ENCODE assay signal across 38 cellular contexts in genomic region chr1:18257775-18258174, GRCh38.
"Had no signal": no experiment of that assay in that cellular context is flagged by ENCODE, and none has a peak within 500 bp of the region (broad histone marks: within the 10 kb centered on the region; RNA-seq: fewer than 3 reads in every experiment).

No MANE protein-coding gene starts in this region.

- H3K27ac ChIP-seq: adrenal gland, ascending aorta, body of pancreas, brain microvascular endothelial cell, breast epithelium, cardiac muscle cell had no signal

- H3K4me3 ChIP-seq: adrenal gland, ascending aorta, body of pancreas, breast epithelium, cardiac muscle cell had no signal

- H3K36me3 Mint-ChIP-seq: activated naive CD4-positive, alpha-beta T cell treated with anti-CD3 and anti-CD28 coated beads, Interleukin-2, amount 10 ng/mL, durations not matched to agents 7 days and 5 days; activated naive CD4-positive, alpha-beta T cell treated with anti-CD3 and anti-CD28 coated beads, Interleukin-2, amount 50 U/mL, for 24 hours; activated naive CD4-positive, alpha-beta T cell treated with anti-CD3 and anti-CD28 coated beads, Interleukin-2, amount 50 U/mL, for 72 hours; activated naive CD8-positive, alpha-beta T cell; activated naive CD8-positive, alpha-beta T cell treated with anti-CD3 and anti-CD28 coated beads for 36 hours; activated naive CD8-positive, alpha-beta T cell treated with anti-CD3 and anti-CD28 coated beads, Interleukin-2, amount 10 ng/mL, durations not matched to agents 7 days and 5 days; brain had no signal

- H3K4me1 ChIP-seq: adrenal gland, ascending aorta, body of pancreas, breast epithelium had no signal

- H3K4me3 Mint-ChIP-seq: activated naive CD4-positive, alpha-beta T cell treated with anti-CD3 and anti-CD28 coated beads for 36 hours; activated naive CD4-positive, alpha-beta T cell treated with anti-CD3 and anti-CD28 coated beads, Interleukin-2, amount 10 ng/mL, durations not matched to agents 7 days and 5 days; activated naive CD4-positive, alpha-beta T cell treated with anti-CD3 and anti-CD28 coated beads, Interleukin-2, amount 50 U/mL, for 24 hours; activated naive CD8-positive, alpha-beta T cell; activated naive CD8-positive, alpha-beta T cell treated with anti-CD3 and anti-CD28 coated beads for 36 hours; activated naive CD8-positive, alpha-beta T cell treated with anti-CD3 and anti-CD28 coated beads, Interleukin-2, amount 10 ng/mL, durations not matched to agents 7 days and 5 days; activated naive CD8-positive, alpha-beta T cell treated with anti-CD3 and anti-CD28 coated beads, Interleukin-2, amount 50 U/mL, for 24 hours; activated T-cell treated with anti-CD3 and anti-CD28 coated beads, Interleukin-2, amount 50 U/mL, for 24 hours; activated T-cell treated with anti-CD3 and anti-CD28 coated beads, Interleukin-2, amount 50 U/mL, for 4 hours; activated T-cell treated with anti-CD3 and anti-CD28 coated beads, Interleukin-2, amount 50 U/mL, for 72 hours; activated T-helper 1 cell treated with anti-CD3 and anti-CD28 coated beads, Interleukin-12 subunit alpha, Interleukin-12 subunit beta, Interleukin-2, Interleukin-4 antibody, amounts not matched to agents 30 ng/mL and 10 ng/mL and 1 ng/mL, durations not matched to agents 14 hours and 24 hours and 36 hours; activated T-helper 17 cell treated with anti-CD3 and anti-CD28 coated beads, Interleukin-2, amount 50 U/mL, for 72 hours; brain; central memory CD8-positive, alpha-beta T cell had no signal

- H3K27me3 Mint-ChIP-seq: activated naive CD4-positive, alpha-beta T cell treated with anti-CD3 and anti-CD28 coated beads, Interleukin-2, amount 10 ng/mL, durations not matched to agents 7 days and 5 days; activated naive CD8-positive, alpha-beta T cell treated with anti-CD3 and anti-CD28 coated beads, Interleukin-2, amount 10 ng/mL, durations not matched to agents 7 days and 5 days had no signal

- H3K9me3 ChIP-seq: adrenal gland, ascending aorta, body of pancreas, breast epithelium had no signal

- H3K27ac Mint-ChIP-seq: activated naive CD4-positive, alpha-beta T cell treated with anti-CD3 and anti-CD28 coated beads for 36 hours; activated naive CD4-positive, alpha-beta T cell treated with anti-CD3 and anti-CD28 coated beads, Interleukin-2, amount 10 ng/mL, durations not matched to agents 7 days and 5 days; activated naive CD4-positive, alpha-beta T cell treated with anti-CD3 and anti-CD28 coated beads, Interleukin-2, amount 50 U/mL, for 24 hours; activated naive CD4-positive, alpha-beta T cell treated with anti-CD3 and anti-CD28 coated beads, Interleukin-2, amount 50 U/mL, for 72 hours; activated naive CD8-positive, alpha-beta T cell; activated naive CD8-positive, alpha-beta T cell treated with anti-CD3 and anti-CD28 coated beads for 36 hours; activated naive CD8-positive, alpha-beta T cell treated with anti-CD3 and anti-CD28 coated beads, Interleukin-2, amount 10 ng/mL, durations not matched to agents 7 days and 5 days; activated naive CD8-positive, alpha-beta T cell treated with anti-CD3 and anti-CD28 coated beads, Interleukin-2, amount 50 U/mL, for 24 hours; activated T-cell treated with anti-CD3 and anti-CD28 coated beads, Interleukin-2, amount 50 U/mL, for 24 hours; activated T-cell treated with anti-CD3 and anti-CD28 coated beads, Interleukin-2, amount 50 U/mL, for 72 hours; activated T-helper 1 cell treated with anti-CD3 and anti-CD28 coated beads, Interleukin-12 subunit alpha, Interleukin-12 subunit beta, Interleukin-2, Interleukin-4 antibody, amounts not matched to agents 30 ng/mL and 10 ng/mL and 1 ng/mL, durations not matched to agents 14 hours and 24 hours and 36 hours; activated T-helper 17 cell treated with anti-CD3 and anti-CD28 coated beads, Interleukin-2, amount 50 U/mL, for 72 hours; activated T-helper 2 cell treated with anti-CD3 and anti-CD28 coated beads, Interferon-gamma antibody, Interleukin-2, Interleukin-4, amounts not matched to agents 10 μg/mL and 5 μg/mL and 100 μg/mL, durations not matched to agents 14 hours and 24 hours and 36 hours had no signal

- H3K36me3 ChIP-seq: adrenal gland, ascending aorta, brain microvascular endothelial cell, breast epithelium, cardiac muscle cell had no signal

- H3K9me3 Mint-ChIP-seq: activated naive CD4-positive, alpha-beta T cell treated with anti-CD3 and anti-CD28 coated beads, Interleukin-2, amount 50 U/mL, for 24 hours; activated naive CD8-positive, alpha-beta T cell treated with anti-CD3 and anti-CD28 coated beads for 36 hours; activated naive CD8-positive, alpha-beta T cell treated with anti-CD3 and anti-CD28 coated beads, Interleukin-2, amount 10 ng/mL, durations not matched to agents 7 days and 5 days; activated naive CD8-positive, alpha-beta T cell treated with anti-CD3 and anti-CD28 coated beads, Interleukin-2, amount 50 U/mL, for 24 hours; activated T-cell treated with anti-CD3 and anti-CD28 coated beads, Interleukin-2, amount 50 U/mL, for 24 hours; activated T-cell treated with anti-CD3 and anti-CD28 coated beads, Interleukin-2, amount 50 U/mL, for 4 hours; activated T-helper 1 cell treated with anti-CD3 and anti-CD28 coated beads, Interleukin-12 subunit alpha, Interleukin-12 subunit beta, Interleukin-2, Interleukin-4 antibody, amounts not matched to agents 30 ng/mL and 10 ng/mL and 1 ng/mL, durations not matched to agents 14 hours and 24 hours and 36 hours; activated T-helper 2 cell treated with anti-CD3 and anti-CD28 coated beads, Interferon-gamma antibody, Interleukin-2, Interleukin-4, amounts not matched to agents 10 μg/mL and 5 μg/mL and 100 μg/mL, durations not matched to agents 14 hours and 24 hours and 36 hours had no signal

- DNase-seq: activated effector memory CD4-positive, alpha-beta T cell treated with anti-CD3 and anti-CD28 coated beads, Interleukin-2, amount 50 U/mL, for 16 hours; activated effector memory CD4-positive, alpha-beta T cell treated with Interleukin-2 at 50 U/mL for 16 hours; activated gamma-delta T cell; activated gamma-delta T cell treated with Interleukin-2 at 50 U/mL for 16 hours; activated naive CD4-positive, alpha-beta T cell; activated naive CD4-positive, alpha-beta T cell treated with anti-CD3 and anti-CD28 coated beads for 36 hours; activated naive CD4-positive, alpha-beta T cell treated with anti-CD3 and anti-CD28 coated beads, Interleukin-2, amount 10 ng/mL, durations not matched to agents 7 days and 5 days; activated naive CD4-positive, alpha-beta T cell treated with anti-CD3 and anti-CD28 coated beads, Interleukin-2, amount 50 U/mL, for 16 hours; activated naive CD4-positive, alpha-beta T cell treated with Interleukin-2 at 50 U/mL for 16 hours; activated naive CD8-positive, alpha-beta T cell treated with anti-CD3 and anti-CD28 coated beads for 36 hours; activated naive CD8-positive, alpha-beta T cell treated with anti-CD3 and anti-CD28 coated beads, Interleukin-2, amount 10 ng/mL, durations not matched to agents 7 days and 5 days; activated naive CD8-positive, alpha-beta T cell treated with anti-CD3 and anti-CD28 coated beads, Interleukin-2, amount 50 U/mL, for 24 hours; activated T-cell treated with anti-CD3 and anti-CD28 coated beads, Interleukin-2, amount 50 U/mL, for 1 hour; activated T-cell treated with anti-CD3 and anti-CD28 coated beads, Interleukin-2, amount 50 U/mL, for 24 hours; activated T-cell treated with anti-CD3 and anti-CD28 coated beads, Interleukin-2, amount 50 U/mL, for 4 hours; activated T-cell treated with anti-CD3 and anti-CD28 coated beads, Interleukin-2, amount 50 U/mL, for 48 hours; activated T-cell treated with anti-CD3 and anti-CD28 coated beads, Interleukin-2, amount 50 U/mL, for 72 hours; adrenal gland; amniotic stem cell; amygdala; anterior cingulate cortex; aorta; body of pancreas; brain microvascular endothelial cell; caudate nucleus; central memory CD4-positive, alpha-beta T cell; cerebellar nuclear complex had no signal

- ATAC-seq: activated naive CD4-positive, alpha-beta T cell treated with anti-CD3 and anti-CD28 coated beads, Interleukin-2, amount 50 U/mL, for 72 hours; activated naive CD8-positive, alpha-beta T cell treated with anti-CD3 and anti-CD28 coated beads, Interleukin-2, amount 50 U/mL, for 24 hours; activated T-cell treated with anti-CD3 and anti-CD28 coated beads, Interleukin-2, amount 50 U/mL, for 4 hours; activated T-cell treated with anti-CD3 and anti-CD28 coated beads, Interleukin-2, amount 50 U/mL, for 72 hours; activated T-helper 17 cell treated with anti-CD3 and anti-CD28 coated beads, Interleukin-2, amount 50 U/mL, for 72 hours; body of pancreas had no signal

- H3K4me1 Mint-ChIP-seq: activated naive CD4-positive, alpha-beta T cell treated with anti-CD3 and anti-CD28 coated beads, Interleukin-2, amount 10 ng/mL, durations not matched to agents 7 days and 5 days; activated naive CD4-positive, alpha-beta T cell treated with anti-CD3 and anti-CD28 coated beads, Interleukin-2, amount 50 U/mL, for 24 hours; activated naive CD8-positive, alpha-beta T cell treated with anti-CD3 and anti-CD28 coated beads for 36 hours; activated naive CD8-positive, alpha-beta T cell treated with anti-CD3 and anti-CD28 coated beads, Interleukin-2, amount 10 ng/mL, durations not matched to agents 7 days and 5 days; activated naive CD8-positive, alpha-beta T cell treated with anti-CD3 and anti-CD28 coated beads, Interleukin-2, amount 50 U/mL, for 24 hours; activated T-helper 17 cell treated with anti-CD3 and anti-CD28 coated beads, Interleukin-2, amount 50 U/mL, for 72 hours; central memory CD8-positive, alpha-beta T cell had no signal

- H3K27me3 ChIP-seq: ascending aorta, body of pancreas, brain microvascular endothelial cell had no signal
